16 cellular contexts compared by ENCODE assay signal in the genomic region with DNA sequence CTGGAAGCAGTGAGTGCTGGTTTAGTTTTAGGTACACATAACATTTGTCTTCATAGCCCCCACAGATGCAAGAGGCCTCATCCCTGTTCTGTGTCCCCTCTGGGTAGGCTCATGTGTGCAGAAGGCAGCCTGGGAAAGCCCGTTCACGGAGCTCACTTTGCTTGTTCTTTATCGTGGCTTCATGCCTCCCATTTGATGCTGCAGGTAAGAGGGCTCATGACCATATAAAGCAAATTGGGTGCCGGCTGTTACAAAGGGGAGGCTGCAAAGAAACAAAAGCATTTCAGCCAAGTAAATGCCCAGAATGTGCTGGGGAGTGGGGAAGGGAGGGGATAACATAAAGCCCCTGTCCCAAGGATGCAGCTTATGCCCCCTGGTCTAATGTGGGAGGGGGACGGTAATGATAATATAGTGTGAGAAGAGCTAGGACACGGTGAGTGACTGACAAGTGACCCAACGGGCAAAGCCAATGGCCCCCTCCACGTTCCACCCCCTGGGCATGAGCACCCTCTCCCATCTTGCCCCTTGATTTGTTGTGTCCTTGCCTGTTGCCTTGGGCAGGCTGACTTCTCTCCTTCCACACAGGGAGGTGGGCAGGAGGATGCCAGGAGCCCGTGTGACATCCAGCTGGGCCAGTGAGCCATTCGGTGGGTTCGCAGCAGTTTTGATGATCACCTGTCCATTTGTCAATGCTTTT.
"Had no signal": no experiment of that assay in that cellular context is flagged by ENCODE, and none has a peak within 500 bp of the region (broad histone marks: within the 10 kb centered on the region; RNA-seq: fewer than 3 reads in every experiment).

No MANE protein-coding gene starts in this region.

- H3K4me1 Mint-ChIP-seq: activated T-helper 17 cell treated with anti-CD3 and anti-CD28 coated beads, Interleukin-2, amount 50 U/mL, for 72 hours; memory B cell; T-cell had no signal

- H3K4me1 ChIP-seq: left lung had no signal

- H3K27ac ChIP-seq: epithelial cell of prostate, left lung had no signal

- H3K4me3 ChIP-seq: breast epithelium, left lung had no signal

- H3K27me3 Mint-ChIP-seq: activated T-helper 17 cell treated with anti-CD3 and anti-CD28 coated beads, Interleukin-2, amount 50 U/mL, for 72 hours; memory B cell; T-cell had no signal

- H3K4me3 Mint-ChIP-seq: activated T-helper 17 cell treated with anti-CD3 and anti-CD28 coated beads, Interleukin-2, amount 50 U/mL, for 72 hours; memory B cell; nephron progenitor cell; T-cell had no signal

- H3K27me3 ChIP-seq: breast epithelium, left lung had no signal

- H3K36me3 ChIP-seq: breast epithelium, left lung had no signal

- ATAC-seq: activated T-helper 17 cell treated with anti-CD3 and anti-CD28 coated beads, Interleukin-2, amount 50 U/mL, for 72 hours; T-cell had no signal

- H3K27ac Mint-ChIP-seq: activated T-helper 17 cell treated with anti-CD3 and anti-CD28 coated beads, Interleukin-2, amount 50 U/mL, for 72 hours; memory B cell; T-cell had no signal

- DNase-seq: activated CD4-positive, alpha-beta T cell treated with anti-CD3 and anti-CD28 coated beads, Interleukin-2, amount 50 U/mL, for 4 hours; activated CD4-positive, CD25-positive, alpha-beta regulatory T cell treated with anti-CD3 and anti-CD28 coated beads, Interleukin-2, amount 50 U/mL, for 72 hours; activated naive CD4-positive, alpha-beta T cell treated with Interleukin-2 at 50 U/mL for 16 hours; activated T-cell treated with anti-CD3 and anti-CD28 coated beads for 4 hours; anterior cingulate cortex; dermis blood vessel endothelial cell; islet precursor cell; left lung; nephron progenitor cell; stimulated activated CD4-positive, alpha-beta T cell treated with anti-CD3 and anti-CD28 coated beads, Interleukin-2, amount 100 ng/mL, for 24 hours; T-cell; T-helper 9 cell had no signal
